ENCODE assay signal across 28 cellular contexts in the genomic region with DNA sequence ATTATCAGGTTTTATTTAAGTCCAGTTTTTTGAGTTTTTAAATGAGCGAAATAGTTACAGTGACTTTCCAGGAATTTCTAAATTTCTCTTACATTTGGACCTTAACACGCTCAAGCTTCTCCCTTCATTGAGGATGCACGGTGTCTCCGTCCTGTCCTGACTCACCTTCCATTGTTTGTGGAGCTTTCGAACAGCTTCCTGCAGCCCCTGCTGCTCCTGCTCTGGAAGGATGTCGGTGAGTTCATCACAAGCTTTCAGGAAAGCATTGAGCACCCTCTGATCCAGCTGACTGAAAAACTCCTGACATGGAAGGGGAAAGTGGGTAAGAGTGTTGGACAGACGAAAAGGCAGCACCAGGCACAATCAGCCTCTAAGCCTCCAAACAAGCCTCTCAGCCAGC.
"Had no signal": no experiment of that assay in that cellular context is flagged by ENCODE, and none has a peak within 500 bp of the region (broad histone marks: within the 10 kb centered on the region; RNA-seq: fewer than 3 reads in every experiment).

No MANE protein-coding gene starts in this region.

- H3K27me3 Mint-ChIP-seq: activated CD4-positive, alpha-beta memory T cell treated with anti-CD3 and anti-CD28 coated beads, Interleukin-2, amount 10 ng/mL, durations not matched to agents 7 days and 5 days; activated naive CD8-positive, alpha-beta T cell treated with anti-CD3 and anti-CD28 coated beads, Interleukin-2, amount 10 ng/mL, durations not matched to agents 7 days and 5 days had no signal

- H3K9me3 ChIP-seq: ascending aorta, gastrocnemius medialis, left ventricle myocardium inferior, testis, transverse colon had no signal

- H3K36me3 ChIP-seq: ascending aorta, gastrocnemius medialis, transverse colon had no signal

- H3K4me1 ChIP-seq: ascending aorta, gastrocnemius medialis, left ventricle myocardium inferior, testis, transverse colon had no signal

- H3K27ac ChIP-seq: ascending aorta, gastrocnemius medialis, left ventricle myocardium inferior, neutrophil, skin epidermis, testis, transverse colon had no signal

- H3K4me1 Mint-ChIP-seq: activated CD4-positive, alpha-beta memory T cell treated with anti-CD3 and anti-CD28 coated beads, Interleukin-2, amount 10 ng/mL, durations not matched to agents 7 days and 5 days; activated CD4-positive, alpha-beta T cell treated with anti-CD3 and anti-CD28 coated beads, Interleukin-2, amount 10 ng/mL, durations not matched to agents 7 days and 5 days; activated naive CD4-positive, alpha-beta T cell treated with anti-CD3 and anti-CD28 coated beads, Interleukin-2, amount 10 ng/mL, durations not matched to agents 7 days and 5 days; activated naive CD8-positive, alpha-beta T cell treated with anti-CD3 and anti-CD28 coated beads, Interleukin-2, amount 10 ng/mL, durations not matched to agents 7 days and 5 days had no signal

- H3K4me3 ChIP-seq: ascending aorta, gastrocnemius medialis, left ventricle myocardium inferior, lung, skin epidermis, testis, transverse colon had no signal

- H3K27ac Mint-ChIP-seq: activated CD4-positive, alpha-beta memory T cell treated with anti-CD3 and anti-CD28 coated beads, Interleukin-2, amount 10 ng/mL, durations not matched to agents 7 days and 5 days; activated CD4-positive, alpha-beta T cell treated with anti-CD3 and anti-CD28 coated beads, Interleukin-2, amount 10 ng/mL, durations not matched to agents 7 days and 5 days; activated naive CD4-positive, alpha-beta T cell treated with anti-CD3 and anti-CD28 coated beads, Interleukin-2, amount 10 ng/mL, durations not matched to agents 7 days and 5 days; activated naive CD8-positive, alpha-beta T cell treated with anti-CD3 and anti-CD28 coated beads, Interleukin-2, amount 10 ng/mL, durations not matched to agents 7 days and 5 days; activated T-cell treated with anti-CD3 and anti-CD28 coated beads, Interleukin-2, amount 50 U/mL, for 24 hours; nephron; T-helper 1 cell treated with Interleukin-12 subunit alpha and Interleukin-12 subunit beta and Interleukin-4 antibody, amounts not matched to agents 30 μg/mL and 1 μg/mL, for 36 hours had no signal

- H3K4me3 Mint-ChIP-seq: activated CD4-positive, alpha-beta memory T cell treated with anti-CD3 and anti-CD28 coated beads, Interleukin-2, amount 10 ng/mL, durations not matched to agents 7 days and 5 days; activated CD4-positive, alpha-beta T cell treated with anti-CD3 and anti-CD28 coated beads, Interleukin-2, amount 10 ng/mL, durations not matched to agents 7 days and 5 days; activated naive CD4-positive, alpha-beta T cell treated with anti-CD3 and anti-CD28 coated beads, Interleukin-2, amount 10 ng/mL, durations not matched to agents 7 days and 5 days; activated naive CD8-positive, alpha-beta T cell treated with anti-CD3 and anti-CD28 coated beads, Interleukin-2, amount 10 ng/mL, durations not matched to agents 7 days and 5 days; activated T-cell treated with anti-CD3 and anti-CD28 coated beads, Interleukin-2, amount 50 U/mL, for 24 hours; nephron; T-helper 1 cell treated with Interleukin-12 subunit alpha and Interleukin-12 subunit beta and Interleukin-4 antibody, amounts not matched to agents 30 μg/mL and 1 μg/mL, for 36 hours had no signal

- H3K27me3 ChIP-seq: ascending aorta, gastrocnemius medialis, neutrophil, testis, transverse colon had no signal

- H3K36me3 Mint-ChIP-seq: activated naive CD4-positive, alpha-beta T cell treated with anti-CD3 and anti-CD28 coated beads, Interleukin-2, amount 10 ng/mL, durations not matched to agents 7 days and 5 days; activated naive CD8-positive, alpha-beta T cell treated with anti-CD3 and anti-CD28 coated beads, Interleukin-2, amount 10 ng/mL, durations not matched to agents 7 days and 5 days had no signal

- H3K9me3 Mint-ChIP-seq: activated CD4-positive, alpha-beta memory T cell treated with anti-CD3 and anti-CD28 coated beads, Interleukin-2, amount 10 ng/mL, durations not matched to agents 7 days and 5 days; activated naive CD8-positive, alpha-beta T cell treated with anti-CD3 and anti-CD28 coated beads, Interleukin-2, amount 10 ng/mL, durations not matched to agents 7 days and 5 days; nephron had no signal

- ATAC-seq: gastrocnemius medialis; sciatic nerve; stimulated activated naive CD8-positive, alpha-beta T cell treated with anti-CD3 and anti-CD28 coated beads, Interleukin-15, Interleukin-2, amounts not matched to agents 100 U/mL and 50 U/mL, for 24 hours had no signal

- DNase-seq: activated CD4-positive, alpha-beta memory T cell treated with anti-CD3 and anti-CD28 coated beads, Interleukin-2, amount 10 ng/mL, durations not matched to agents 7 days and 5 days; activated CD4-positive, alpha-beta T cell treated with anti-CD3 and anti-CD28 coated beads for 1 hour; activated CD4-positive, alpha-beta T cell treated with anti-CD3 and anti-CD28 coated beads, Interleukin-2, amount 10 ng/mL, durations not matched to agents 7 days and 5 days; activated CD8-positive, alpha-beta memory T cell treated with anti-CD3 and anti-CD28 coated beads, Interleukin-2, amount 50 U/mL, for 48 hours; activated gamma-delta T cell; activated naive CD4-positive, alpha-beta T cell treated with anti-CD3 and anti-CD28 coated beads, Interleukin-2, amount 10 ng/mL, durations not matched to agents 7 days and 5 days; activated naive CD8-positive, alpha-beta T cell treated with anti-CD3 and anti-CD28 coated beads, Interleukin-2, amount 10 ng/mL, durations not matched to agents 7 days and 5 days; activated T-cell treated with anti-CD3 and anti-CD28 coated beads, Interleukin-2, amount 50 U/mL, for 24 hours; central memory CD4-positive, alpha-beta T cell; effector CD4-positive, alpha-beta T cell; erythroblast; gastrocnemius medialis; glutamatergic neuron; islet precursor cell; left ventricle myocardium inferior; stimulated activated CD4-positive, alpha-beta T cell treated with anti-CD3 and anti-CD28 coated beads, Interleukin-12 subunit alpha, Interleukin-12 subunit beta, amount 100 ng/mL, for 4 hours; stimulated activated CD4-positive, alpha-beta T cell treated with anti-CD3 and anti-CD28 coated beads, Interleukin-4, amount 100 ng/mL, for 1 hour; stimulated activated naive CD8-positive, alpha-beta T cell treated with anti-CD3 and anti-CD28 coated beads, Interleukin-15, Interleukin-2, amounts not matched to agents 100 U/mL and 50 U/mL, for 24 hours; T1000; testis; transverse colon had no signal
